In the genomic region with DNA sequence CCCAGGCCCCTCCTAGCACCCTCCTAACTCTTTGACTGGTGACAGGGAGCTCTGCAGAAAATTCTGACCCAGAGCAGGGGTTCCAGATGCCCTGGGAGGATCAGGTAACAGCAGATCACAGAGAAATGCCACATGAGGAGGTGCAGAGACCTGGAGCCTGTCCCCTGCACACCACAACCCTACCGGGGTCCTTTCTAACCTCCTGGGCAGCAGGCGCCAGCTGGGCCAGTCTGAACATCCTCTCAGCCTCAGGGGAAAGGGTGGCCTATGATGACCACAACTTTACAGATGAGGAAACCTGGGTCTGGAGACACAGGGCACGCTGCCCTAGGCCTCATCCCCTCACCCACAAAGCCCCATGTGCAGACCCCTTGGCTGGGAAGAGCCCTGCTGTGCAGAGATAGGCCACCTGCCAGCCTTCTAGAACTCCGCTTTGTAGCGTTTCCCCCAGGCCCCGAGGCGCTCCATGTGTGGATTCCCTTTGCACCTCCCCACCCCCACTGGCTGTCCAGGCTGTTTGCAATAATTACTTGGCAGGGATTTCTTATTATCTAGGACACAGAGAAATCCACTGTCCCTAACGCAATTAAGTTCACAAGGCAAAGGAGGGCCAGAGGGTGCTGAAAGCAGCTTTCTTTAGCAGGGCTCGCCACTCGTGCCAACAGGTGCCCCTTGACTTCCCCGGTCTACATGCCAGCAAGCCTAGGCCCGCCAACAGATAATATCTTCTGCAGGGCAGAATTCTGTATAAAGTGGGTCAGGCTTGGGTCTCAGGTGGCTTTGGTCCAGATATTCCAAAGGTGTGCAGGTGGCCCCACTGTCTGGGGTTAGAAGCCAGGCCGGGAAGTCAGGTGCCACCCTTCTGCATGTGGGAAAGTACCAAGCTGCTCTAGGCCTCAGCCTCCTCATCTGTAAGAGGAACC, we compare ENCODE assay signal across 14 cellular contexts. TPM values are rescaled to one million over a fixed set of nuclear protein-coding genes. Genes with fewer than 3 reads are reported as not detected.
A peak's percentile ranks its signal among the peaks of the same experiment; 100 is the strongest.
DNase-seq lines count a peak whose midpoint lies in the region; ATAC-seq, FAIRE-seq and TF ChIP-seq lines count a peak whose summit lies in the region.
"Had no signal": no experiment of that assay in that cellular context is flagged by ENCODE, and none has a peak within 500 bp of the region (broad histone marks: within the 10 kb centered on the region; RNA-seq: fewer than 3 reads in every experiment).

No MANE protein-coding gene starts in this region.

- in situ Hi-C loops in HepG2 (cut with HindIII; ENCODE audit: extremely low pct_ligation_motif_present, low pct_unique_long_range_greater_than_20kb) (no loop called here), GM23248 (cut with MboI) (no loop called here)

- DNase-seq in right lobe of liver (peak in 2 of 3 donors; percentile 50 to 56), HepG2 (ENCODE audit: low spot score) (no peak), adipocyte (ENCODE audit: low read depth) (no peak), islet precursor cell (peak; percentile 34), uterus (peak; percentile 15 to 25), ureter (ENCODE audit: low spot score) (no peak), GM23248 (no peak)
- DNase-seq: activated CD4-positive, alpha-beta T cell treated with anti-CD3 and anti-CD28 coated beads for 48 hours; GOT3; PC-9 had no signal

- H4K20me1 ChIP-seq in HepG2 (ENCODE audit: insufficient read depth, low read length) = peaks cover 3% of the 10 kb centered on the region; the same call in 1 of the 2 replicates
- H4K20me1 ChIP-seq in GM23248 (ENCODE audit: insufficient read depth) = no peaks in the 10 kb centered on the region

- H3K4me3 ChIP-seq in right lobe of liver = no peak overlapping the region
- no peak overlapping the region for H3K4me3 ChIP-seq in HepG2 (replicated peaks in 1 of 3; ENCODE audit: insufficient read depth in 1 of 3, low read depth in 2 of 3, low read length in 3 of 3)
- no peak overlapping the region for H3K4me3 ChIP-seq in adipocyte (ENCODE audit: low read length)
- no peak overlapping the region for H3K4me3 ChIP-seq in uterus
- H3K4me3 ChIP-seq in GM23248 = no peak overlapping the region
- H3K4me3 ChIP-seq: BLaER1 treated with 17β-estradiol and CSF1 and Interleukin-3, amounts not matched to agents 10 nM and 100 nM; PC-9; psoas muscle had no signal

- H3K9ac ChIP-seq in HepG2 (ENCODE audit: insufficient read depth, low read depth, low read length) (no peak overlapping the region), adipocyte (ENCODE audit: low read length) (peak overlapping the region; percentile 14), GM23248 (no peak overlapping the region)

- no peak overlapping the region for H2AFZ ChIP-seq in HepG2 (ENCODE audit: low read length)
- no peak overlapping the region for H2AFZ ChIP-seq in GM23248
- H2AFZ ChIP-seq: PC-9 had no signal

- no peak overlapping the region for H3K27ac ChIP-seq in right lobe of liver
- H3K27ac ChIP-seq in HepG2 (ENCODE audit: extremely low read length, insufficient read depth, low read length) = no peak overlapping the region
- H3K27ac ChIP-seq in uterus = peak overlapping the region in 1 of 2 donors; percentile 4
- no peak overlapping the region for H3K27ac ChIP-seq in GM23248
- H3K27ac ChIP-seq: BLaER1 treated with 17β-estradiol and CSF1 and Interleukin-3, amounts not matched to agents 10 nM and 100 nM; PC-9; psoas muscle had no signal

- no peak overlapping the region for H3K4me2 ChIP-seq in HepG2 (ENCODE audit: low read depth, low read length)
- H3K4me2 ChIP-seq in GM23248 (ENCODE audit: unreplicated experiment) = no peak overlapping the region
- H3K4me2 ChIP-seq: PC-9 had no signal

- POLR2A ChIA-PET in HepG2 (lab: Yijun Ruan, JAX) = no interaction called here

- H3F3A ChIP-seq in GM23248 (ENCODE audit: insufficient read depth) = peaks cover 13% of the 10 kb centered on the region; the same call in 1 of the 2 replicates

- 82% methylated on average over 5 of the region's 13 CpGs for WGBS in right lobe of liver (ENCODE audit: insufficient coverage, low coverage, low lambda C conversion rate, missing lambda C conversion rate)
- whole genome bisulfite sequencing in HepG2 (ENCODE audit: low lambda C conversion rate) = 97% methylated on average over 12 of the region's 13 CpGs
- WGBS in GM23248 (ENCODE audit: low coverage in 1 of 2, low lambda C conversion rate in 2 of 2, missing lambda C conversion rate in 2 of 2), 2 experiments = 81 to 82% methylated on average over 13 of the region's 13 CpGs

- TF ChIP-seq POLR2A in right lobe of liver (IDR thresholded peaks at IDR 0.05) (no peak), HepG2 (IDR thresholded peaks at IDR 0.05; ENCODE audit: insufficient read depth in 1 of 2, low read depth in 2 of 2, low read length in 2 of 2) (no peak), uterus (IDR thresholded peaks at IDR 0.05) (no peak)

- BruUV-seq in HepG2 (replicated peaks; lab: Mats Ljungman, UMichigan) = no TSS peak

- intact Hi-C loops in right lobe of liver (cut with DNase I) = no loop called here
- intact Hi-C loops in HepG2 (cut with micrococcal nuclease; ENCODE audit: unreplicated experiment) = no loop called here
- intact Hi-C loops in uterus (cut with DNase I; ENCODE audit: low total_unique reads) = no loop called here

- H3K27me3 ChIP-seq in right lobe of liver = no peaks in the 10 kb centered on the region
- no peaks in the 10 kb centered on the region for H3K27me3 ChIP-seq in HepG2 (ENCODE audit: control insufficient read depth in 1 of 2, insufficient read depth in 2 of 2, low read length in 2 of 2)
- H3K27me3 ChIP-seq in adipocyte (replicated peaks; ENCODE audit: control insufficient read depth, insufficient read depth, low read length) = no peaks in the 10 kb centered on the region
- no peaks in the 10 kb centered on the region for H3K27me3 ChIP-seq in uterus
- no peaks in the 10 kb centered on the region for H3K27me3 ChIP-seq in GM23248 (replicated peaks; ENCODE audit: insufficient read depth)
- H3K27me3 ChIP-seq: BLaER1 treated with 17β-estradiol and CSF1 and Interleukin-3, amounts not matched to agents 10 nM and 100 nM had no signal

- H3K79me2 ChIP-seq in HepG2 (ENCODE audit: insufficient read depth, low read length) (no peaks in the 10 kb centered on the region), GM23248 (ENCODE audit: insufficient read depth) (peaks cover 79% of the 10 kb centered on the region)

- no peak for TF ChIP-seq EP300 in HepG2 (IDR thresholded peaks at IDR 0.05; ENCODE audit: low read depth in 2 of 2, low read length in 2 of 2)
- no peak for TF ChIP-seq EP300 in HepG2 (CRISPR knock-in tag; IDR thresholded peaks at IDR 0.05; ENCODE audit: borderline replicate concordance)

- TF ChIP-seq CTCF in right lobe of liver (IDR thresholded peaks at IDR 0.05) (no peak), HepG2 (CRISPR knock-in tag; IDR thresholded peaks at IDR 0.05) (no peak), uterus (IDR thresholded peaks at IDR 0.05) (no peak)

- TF ChIP-seq RAD21 in HepG2 (CRISPR knock-in tag; IDR thresholded peaks at IDR 0.05) = no peak

- ATAC-seq in right lobe of liver (peak in 1 of 4 donors; percentile 36), HepG2 (no peak), HG03469 (IDR thresholded peaks at IDR 0.05; ENCODE audit: unreplicated experiment) (no peak)
- ATAC-seq: psoas muscle had no signal

- FAIRE-seq in HepG2 (lab: Jason Lieb, UNC) = no peak
- FAIRE-seq: colon had no signal

- peaks cover 8 to 90% (median 47%) of the 10 kb centered on the region in 4 donors for H3K36me3 ChIP-seq in right lobe of liver
- H3K36me3 ChIP-seq in HepG2 (replicated peaks in 1 of 2; ENCODE audit: control insufficient read depth in 1 of 2, insufficient read depth in 2 of 2, low read length in 2 of 2) = peaks cover 61 to 96% of the 10 kb centered on the region in 2 experiments; a peak in 4 of 5 replicates
- peaks cover 98% of the 10 kb centered on the region for H3K36me3 ChIP-seq in adipocyte (ENCODE audit: control insufficient read depth, insufficient read depth, low read length, severe bottlenecking)
- H3K36me3 ChIP-seq in uterus = no peaks in the 10 kb centered on the region
- H3K36me3 ChIP-seq in GM23248 (ENCODE audit: low read depth) = peaks cover 94% of the 10 kb centered on the region

- CTCF ChIA-PET in HepG2 (lab: Yijun Ruan, JAX; ENCODE audit: low intra/inter-chr PET ratio, low total read pairs) = no interaction called here

- H3K9me2 ChIP-seq in GM23248 (ENCODE audit: insufficient read depth) = no peaks in the 10 kb centered on the region

- H3K4me1 ChIP-seq in right lobe of liver = peaks cover 0 to 10% (median 0%) of the 10 kb centered on the region in 4 donors
- H3K4me1 ChIP-seq in HepG2 (ENCODE audit: insufficient read depth, low read length) = peaks cover under 1% of the 10 kb centered on the region; the same call in 1 of the 2 replicates
- H3K4me1 ChIP-seq in adipocyte (ENCODE audit: control insufficient read depth, insufficient read depth, low read length) = peaks cover 17% of the 10 kb centered on the region
- no peaks in the 10 kb centered on the region for H3K4me1 ChIP-seq in uterus
- H3K4me1 ChIP-seq in GM23248 (ENCODE audit: insufficient read depth) = no peaks in the 10 kb centered on the region

- no peaks in the 10 kb centered on the region for H3K9me3 ChIP-seq in right lobe of liver
- H3K9me3 ChIP-seq in HepG2 (ENCODE audit: low read length) = no peaks in the 10 kb centered on the region
- no peaks in the 10 kb centered on the region for H3K9me3 ChIP-seq in adipocyte (ENCODE audit: control insufficient read depth, low read length)
- no peaks in the 10 kb centered on the region for H3K9me3 ChIP-seq in uterus
- H3K9me3 ChIP-seq in GM23248 (ENCODE audit: low read depth) = no peaks in the 10 kb centered on the region
- H3K9me3 ChIP-seq: BLaER1 treated with 17β-estradiol and CSF1 and Interleukin-3, amounts not matched to agents 10 nM and 100 nM; psoas muscle had no signal

RNA-seq across cellular contexts. Expression of a gene that starts 36.4 kb away (rescaled TPM):
- 100 to 1,000 TPM in 1 of 6 experiments, 10 to 100 TPM in 5; 65.1 to 149 (median 76.4) TPM for total RNA-seq in right lobe of liver
- total RNA-seq in HepG2 (2016; rRNA removed; fragmentation: Illumina TruSeq; extraction: Trizol) = 106 and 120 TPM in 2 replicates
- 50.7 and 51.7 TPM in 2 replicates for total RNA-seq in HepG2 (2016; cell fraction: cytosol; rRNA removed; fragmentation: Illumina TruSeq; extraction: Trizol; ENCODE audit: low read depth)
- total RNA-seq in HepG2 (2016; cell fraction: insoluble cytoplasmic fraction; rRNA removed; fragmentation: Illumina TruSeq; extraction: Trizol) = 98.1 and 109 TPM in 2 replicates
- total RNA-seq in HepG2 (2016; cell fraction: membrane; rRNA removed; fragmentation: Illumina TruSeq; extraction: Trizol) = 54.9 and 56.0 TPM in 2 replicates
- 57.3 and 65.4 TPM in 2 replicates for total RNA-seq in HepG2 (2016; cell fraction: nucleus; rRNA removed; fragmentation: Illumina TruSeq; extraction: Trizol)
- polyA plus RNA-seq in HepG2 (2011; rRNA removed) = 198 and 199 TPM in 2 replicates
- 187 and 226 TPM in 2 replicates for polyA plus RNA-seq in HepG2 (2011; cell fraction: cytosol; rRNA removed)
- polyA plus RNA-seq in HepG2 (2011; cell fraction: nucleus; rRNA removed) = 166 and 177 TPM in 2 replicates
- polyA plus RNA-seq in HepG2 (2012) = 117 and 122 TPM in 2 replicates
- polyA plus RNA-seq in HepG2 (2016; cell fraction: cytosol; fragmentation: Illumina TruSeq; extraction: Trizol; ENCODE audit: low read depth) = 33.9 and 35.4 TPM in 2 replicates
- 136 and 179 TPM in 2 replicates for polyA plus RNA-seq in HepG2 (2016; cell fraction: insoluble cytoplasmic fraction; fragmentation: Illumina TruSeq; extraction: Trizol; ENCODE audit: low read depth)
- 47.7 and 51.7 TPM in 2 replicates for polyA plus RNA-seq in HepG2 (2016; cell fraction: membrane; fragmentation: Illumina TruSeq; extraction: Trizol; ENCODE audit: low read depth)
- polyA plus RNA-seq in HepG2 (2016; cell fraction: nucleus; fragmentation: Illumina TruSeq; extraction: Trizol; ENCODE audit: insufficient read depth, low read depth) = 118 and 124 TPM in 2 replicates
- 149 and 296 TPM in 2 replicates for polyA minus RNA-seq in HepG2 (2011; rRNA and poly(A)+ RNA removed; ENCODE audit: low replicate concordance)
- 111 and 136 TPM in 2 replicates for polyA minus RNA-seq in HepG2 (2011; cell fraction: cytosol; rRNA and poly(A)+ RNA removed)
- polyA minus RNA-seq in HepG2 (2011; cell fraction: nucleus; rRNA and poly(A)+ RNA removed) = 82.2 and 96.2 TPM in 2 replicates
- total RNA-seq in uterus = 100 to 1,000 TPM; 161 to 517 (median 173) TPM
- total RNA-seq in ureter = 385 TPM
- total RNA-seq in GM23248 (2014; rRNA removed; shearing (Covaris generic)) = 471 and 487 TPM in 2 replicates
- polyA plus RNA-seq in GM23248 (2016; fragmentation: Nextera tagmentation; extraction: Ambion mirVana) = 413 and 419 TPM in 2 replicates

RNA-seq across cellular contexts. Expression of a gene that starts 58.9 kb away (rescaled TPM):
- 10 to 100 TPM; 16.1 to 25.0 (median 19.8) TPM for total RNA-seq in right lobe of liver
- 19.9 and 36.2 TPM in 2 replicates for total RNA-seq in HepG2 (2016; rRNA removed; fragmentation: Illumina TruSeq; extraction: Trizol)
- 11.2 and 13.2 TPM in 2 replicates for total RNA-seq in HepG2 (2016; cell fraction: cytosol; rRNA removed; fragmentation: Illumina TruSeq; extraction: Trizol; ENCODE audit: low read depth)
- total RNA-seq in HepG2 (2016; cell fraction: insoluble cytoplasmic fraction; rRNA removed; fragmentation: Illumina TruSeq; extraction: Trizol) = 20.2 and 36.6 TPM in 2 replicates
- 16.6 and 18.8 TPM in 2 replicates for total RNA-seq in HepG2 (2016; cell fraction: membrane; rRNA removed; fragmentation: Illumina TruSeq; extraction: Trizol)
- 46.8 and 63.5 TPM in 2 replicates for total RNA-seq in HepG2 (2016; cell fraction: nucleus; rRNA removed; fragmentation: Illumina TruSeq; extraction: Trizol)
- 42.3 and 51.0 TPM in 2 replicates for polyA plus RNA-seq in HepG2 (2011; rRNA removed)
- 40.4 and 40.5 TPM in 2 replicates for polyA plus RNA-seq in HepG2 (2011; cell fraction: cytosol; rRNA removed)
- 78.3 and 78.9 TPM in 2 replicates for polyA plus RNA-seq in HepG2 (2011; cell fraction: nucleus; rRNA removed)
- 38.0 and 55.5 TPM in 2 replicates for polyA plus RNA-seq in HepG2 (2012)
- polyA plus RNA-seq in HepG2 (2016; cell fraction: cytosol; fragmentation: Illumina TruSeq; extraction: Trizol; ENCODE audit: low read depth) = 5.7 and 8.5 TPM in 2 replicates
- 16.8 and 19.2 TPM in 2 replicates for polyA plus RNA-seq in HepG2 (2016; cell fraction: insoluble cytoplasmic fraction; fragmentation: Illumina TruSeq; extraction: Trizol; ENCODE audit: low read depth)
- 11.8 and 13.9 TPM in 2 replicates for polyA plus RNA-seq in HepG2 (2016; cell fraction: membrane; fragmentation: Illumina TruSeq; extraction: Trizol; ENCODE audit: low read depth)
- 32.8 and 34.3 TPM in 2 replicates for polyA plus RNA-seq in HepG2 (2016; cell fraction: nucleus; fragmentation: Illumina TruSeq; extraction: Trizol; ENCODE audit: insufficient read depth, low read depth)
- polyA minus RNA-seq in HepG2 (2011; rRNA and poly(A)+ RNA removed; ENCODE audit: low replicate concordance) = 0.09 and 127 TPM in 2 replicates
- polyA minus RNA-seq in HepG2 (2011; cell fraction: cytosol; rRNA and poly(A)+ RNA removed) = 35.6 and 44.8 TPM in 2 replicates
- 124 and 142 TPM in 2 replicates for polyA minus RNA-seq in HepG2 (2011; cell fraction: nucleus; rRNA and poly(A)+ RNA removed)
- 1 to 10 TPM in 3 of 4 donors, under 1 TPM in 1; 0.51 to 9.3 (median 7.1) TPM for total RNA-seq in uterus
- total RNA-seq in ureter = 67.5 TPM
- total RNA-seq in GM23248 (2014; rRNA removed; shearing (Covaris generic)) = 0.25 and 2.8 TPM in 2 replicates
- polyA plus RNA-seq in GM23248 (2016; fragmentation: Nextera tagmentation; extraction: Ambion mirVana) = 3.5 and 3.8 TPM in 2 replicates

Comparison
In these comparisons a context has a peak if more than half of its experiments do, and no peak if none do; other contexts are left out.
1. DNase-seq: peak in right lobe of liver (2 of 3), islet precursor cell (single experiment) and uterus (2 of 2); none in HepG2 (single experiment), adipocyte (single experiment), ureter (single experiment) and GM23248 (single experiment).